ENCODE assay signal across 8 cellular contexts in genomic region chr19:29966594-29967249, GRCh38. TPM values are rescaled to one million over a fixed set of nuclear protein-coding genes. Genes with fewer than 3 reads are reported as not detected.
DNase-seq lines count a peak whose midpoint lies in the region; TF ChIP-seq lines count a peak whose summit lies in the region.

No MANE protein-coding gene starts in this region.

- H2AFZ ChIP-seq in OCI-LY1 (ENCODE audit: low read length), result no peak overlapping the region

- peaks cover 28% of the 10 kb centered on the region for H3K4me1 ChIP-seq in OCI-LY1 (ENCODE audit: insufficient read depth, low read length, severe bottlenecking)
- H3K4me1 ChIP-seq in effector memory CD4-positive, alpha-beta T cell (ENCODE audit: control insufficient read depth, insufficient read depth, low read length, poor library complexity, severe bottlenecking), result peaks cover 31% of the 10 kb centered on the region

- CTCF ChIA-PET in AG04449 (lab: Yijun Ruan, JAX), result interaction anchor here (0.8 to 1.9 kb wide), 11 partner anchors 9 to 250 kb away, joined by 3 to 14 read pairs (median 4); no protein-coding TSS in a partner anchor

- no peak overlapping the region for H3K4me3 ChIP-seq in AG04449 (ENCODE audit: low read depth, low read length)
- no peak overlapping the region for H3K4me3 ChIP-seq in OCI-LY1 (ENCODE audit: low read depth, low read length, poor library complexity, severe bottlenecking)
- no peak overlapping the region for H3K4me3 ChIP-seq in fibroblast of the aortic adventitia (ENCODE audit: low read depth, low read length)
- H3K4me3 ChIP-seq in effector memory CD4-positive, alpha-beta T cell (ENCODE audit: insufficient read depth, low read depth, low read length, poor library complexity, severe bottlenecking), result no peak overlapping the region

- no peaks in the 10 kb centered on the region for H3K9me2 ChIP-seq in OCI-LY1 (ENCODE audit: low read depth, low read length)

- H3F3A ChIP-seq in OCI-LY1 (ENCODE audit: insufficient read depth, low read length), result no peaks in the 10 kb centered on the region

- H3K4me2 ChIP-seq in OCI-LY1 (ENCODE audit: low read length), result no peak overlapping the region

- TF ChIP-seq CTCF in AG04449 (IDR thresholded peaks at IDR 0.05; ENCODE audit: insufficient read depth, low read length, missing control alignments), result peak; percentile 7
- TF ChIP-seq CTCF in GM12874 (IDR thresholded peaks at IDR 0.05; ENCODE audit: insufficient read depth, low read depth, low read length), result peak; percentile 20; the same call in 1 of the 2 replicates
- TF ChIP-seq CTCF in OCI-LY1 (IDR thresholded peaks at IDR 0.05; ENCODE audit: low read length), result peak; percentile 47; the same call in 1 of the 2 replicates
- peak; percentile 42 for TF ChIP-seq CTCF in fibroblast of the aortic adventitia (IDR thresholded peaks at IDR 0.05; ENCODE audit: insufficient read depth, low read length)

- POLR2A ChIA-PET in AG04449 (lab: Yijun Ruan, JAX), result no interaction called here

- no peak overlapping the region for H3K9ac ChIP-seq in OCI-LY1 (ENCODE audit: low read length)

- no peaks in the 10 kb centered on the region for H3K9me3 ChIP-seq in OCI-LY1 (ENCODE audit: low read length)
- H3K9me3 ChIP-seq in effector memory CD4-positive, alpha-beta T cell (ENCODE audit: control insufficient read depth, low read length), result no peaks in the 10 kb centered on the region

- no peaks in the 10 kb centered on the region for H4K20me1 ChIP-seq in OCI-LY1 (ENCODE audit: insufficient read depth, low read length)

- no peak for DNase-seq in AG04449 (ENCODE audit: low read depth, low spot score)
- DNase-seq in fibroblast of the aortic adventitia (ENCODE audit: low read depth), result peak; percentile 56
- no peak for DNase-seq in DMS153 (lab: John Stamatoyannopoulos, UW)
- DNase-seq in effector memory CD4-positive, alpha-beta T cell, result no peak
- no peak for DNase-seq in NCI-H2107 treated with DMSO at 0.1 percent for 48 hours (lab: John Stamatoyannopoulos, UW; ENCODE audit: unreplicated experiment)
- DNase-seq in SK-N-DZ (ENCODE audit: low spot score), result no peak

- no peaks in the 10 kb centered on the region for H3K27me3 ChIP-seq in OCI-LY1 (ENCODE audit: insufficient read depth, low read length)
- no peaks in the 10 kb centered on the region for H3K27me3 ChIP-seq in effector memory CD4-positive, alpha-beta T cell (replicated peaks; ENCODE audit: control insufficient read depth, insufficient read depth, low read length, poor library complexity, severe bottlenecking)

- H3K36me3 ChIP-seq in OCI-LY1 (ENCODE audit: insufficient read depth, low read length), result no peaks in the 10 kb centered on the region
- H3K36me3 ChIP-seq in effector memory CD4-positive, alpha-beta T cell (ENCODE audit: control insufficient read depth, insufficient read depth, low read length), result no peaks in the 10 kb centered on the region

- peaks cover 98% of the 10 kb centered on the region for H3K79me2 ChIP-seq in OCI-LY1 (ENCODE audit: insufficient read depth, low read length)

- no peak overlapping the region for H3K27ac ChIP-seq in OCI-LY1 (ENCODE audit: low read depth, low read length, poor library complexity, severe bottlenecking)
- H3K27ac ChIP-seq in effector memory CD4-positive, alpha-beta T cell (ENCODE audit: insufficient read depth, low read length, poor library complexity, severe bottlenecking), result no peak overlapping the region

RNA-seq across cellular contexts. Expression of gene URI1, which starts 24.7 kb away (rescaled TPM):
- total RNA-seq in fibroblast of the aortic adventitia (ENCODE audit: low replicate concordance), result 63.8 and 103 TPM in 2 replicates
- 58.2 and 68.6 TPM in 2 replicates for polyA plus RNA-seq in SK-N-DZ (2014; cell fraction: cytosol; rRNA removed)
- polyA plus RNA-seq in SK-N-DZ (2014; cell fraction: nucleus; rRNA removed), result 64.3 and 70.5 TPM in 2 replicates
